In genomic region chr17:74499992-74500391, GRCh38 we compare ENCODE assay signal across 2 cellular contexts.
TF ChIP-seq lines count a peak whose summit lies in the region.

No MANE protein-coding gene starts in this region.

TF ChIP-seq in IMR-90, 13 proteins besides CTCF, POLR2A, EP300 and RAD21:
- TF ChIP-seq FOS (IDR thresholded peaks at IDR 0.05; ENCODE audit: low read depth, low read length) (no peak), CHD1 (IDR thresholded peaks at IDR 0.05; ENCODE audit: low read depth, low read length) (no peak), USF2 (IDR thresholded peaks at IDR 0.05; ENCODE audit: low read depth, low read length) (no peak), MXI1 (IDR thresholded peaks at IDR 0.05; ENCODE audit: borderline replicate concordance, low read depth, low read length) (no peak), ELK1 (IDR thresholded peaks at IDR 0.05; ENCODE audit: borderline replicate concordance, low read depth, low read length) (no peak), NFE2L2 (IDR thresholded peaks at IDR 0.05; ENCODE audit: low read depth, low read length) (no peak), MAFK (IDR thresholded peaks at IDR 0.05; ENCODE audit: low read depth, low read length) (no peak), CEBPB (IDR thresholded peaks at IDR 0.05; ENCODE audit: low read depth, low read length) (no peak), SMC3 (IDR thresholded peaks at IDR 0.05; ENCODE audit: low read depth, low read length) (no peak), BHLHE40 (IDR thresholded peaks at IDR 0.05; ENCODE audit: low read depth, low read length) (no peak), RCOR1 (IDR thresholded peaks at IDR 0.05; ENCODE audit: insufficient replicate concordance, low read length) (no peak), RFX5 (IDR thresholded peaks at IDR 0.05; ENCODE audit: low read depth, low read length) (no peak), MAZ (IDR thresholded peaks at IDR 0.05; ENCODE audit: borderline replicate concordance, low read depth, low read length) (no peak)

TF ChIP-seq in H1, 55 proteins besides CTCF, POLR2A, EP300 and RAD21:
- TF ChIP-seq RNF2 (IDR thresholded peaks at IDR 0.05; ENCODE audit: borderline replicate concordance, low read depth, low read length, missing control alignments, poor library complexity, severe bottlenecking) (no peak), KDM1A (IDR thresholded peaks at IDR 0.05; ENCODE audit: borderline replicate concordance, low read length) (peak; percentile 89; the same call in 1 of the 2 replicates)
